18 cellular contexts compared by ENCODE assay signal in the genomic region with DNA sequence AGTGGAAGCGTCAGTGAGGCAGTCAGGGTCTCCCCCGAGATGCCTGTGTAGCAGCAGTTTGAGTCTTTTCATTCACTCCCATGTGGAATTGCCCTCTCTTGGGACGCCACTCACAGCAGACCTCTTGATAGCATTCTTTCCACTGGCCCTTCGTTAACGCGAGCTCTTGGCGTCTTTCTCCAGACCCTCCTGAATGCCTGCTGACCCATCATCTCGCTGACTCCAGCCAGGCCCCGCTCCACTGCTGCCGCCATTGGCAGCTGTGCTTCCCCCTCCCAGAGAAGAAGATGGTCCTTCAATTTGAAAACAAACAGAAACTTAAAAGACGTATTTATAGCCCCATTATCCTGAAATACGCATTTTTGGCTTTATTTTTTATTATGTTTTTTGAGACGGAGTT.
"Had no signal": no experiment of that assay in that cellular context is flagged by ENCODE, and none has a peak within 500 bp of the region (broad histone marks: within the 10 kb centered on the region; RNA-seq: fewer than 3 reads in every experiment).

No MANE protein-coding gene starts in this region.

- DNase-seq: effector memory CD8-positive, alpha-beta T cell; foreskin fibroblast; gastrocnemius medialis; heart left ventricle; kidney; mesendoderm; natural killer cell; sigmoid colon; stimulated activated CD4-positive, alpha-beta T cell treated with anti-CD3 and anti-CD28 coated beads, Interleukin-2, amount 100 ng/mL, for 24 hours; stimulated activated CD4-positive, alpha-beta T cell treated with anti-CD3 and anti-CD28 coated beads, Interleukin-4, amount 100 ng/mL, for 4 hours; stimulated activated naive CD8-positive, alpha-beta T cell treated with anti-CD3 and anti-CD28 coated beads, Interleukin-15, Interleukin-2, amounts not matched to agents 100 U/mL and 50 U/mL, for 24 hours; testis had no signal

- ATAC-seq: effector memory CD8-positive, alpha-beta T cell; esophagus mucosa; gastrocnemius medialis; heart left ventricle; left lobe of liver; natural killer cell; stimulated activated memory B cell treated with anti-CD40 and anti-IgM and Interleukin-4, amounts not matched to agents 10 μg/mL and 1 μg/mL and 100 μg/mL, for 72 hours; stimulated activated naive CD8-positive, alpha-beta T cell treated with anti-CD3 and anti-CD28 coated beads, Interleukin-15, Interleukin-2, amounts not matched to agents 100 U/mL and 50 U/mL, for 24 hours had no signal

- H3K4me3 Mint-ChIP-seq: effector memory CD8-positive, alpha-beta T cell; natural killer cell; neural crest cell; stimulated activated memory B cell treated with anti-CD40 and anti-IgM and Interleukin-4, amounts not matched to agents 10 μg/mL and 1 μg/mL and 100 μg/mL, for 72 hours; type B pancreatic cell had no signal

- H3K27me3 Mint-ChIP-seq: effector memory CD8-positive, alpha-beta T cell; progenitor cell of endocrine pancreas; stimulated activated memory B cell treated with anti-CD40 and anti-IgM and Interleukin-4, amounts not matched to agents 10 μg/mL and 1 μg/mL and 100 μg/mL, for 72 hours; type B pancreatic cell had no signal

- H3K9me3 Mint-ChIP-seq: effector memory CD8-positive, alpha-beta T cell; natural killer cell; neural crest cell; stimulated activated memory B cell treated with anti-CD40 and anti-IgM and Interleukin-4, amounts not matched to agents 10 μg/mL and 1 μg/mL and 100 μg/mL, for 72 hours; type B pancreatic cell had no signal

- H3K27ac Mint-ChIP-seq: effector memory CD8-positive, alpha-beta T cell; progenitor cell of endocrine pancreas; stimulated activated memory B cell treated with anti-CD40 and anti-IgM and Interleukin-4, amounts not matched to agents 10 μg/mL and 1 μg/mL and 100 μg/mL, for 72 hours; type B pancreatic cell had no signal
